19 cellular contexts compared by ENCODE assay signal in the genomic region with DNA sequence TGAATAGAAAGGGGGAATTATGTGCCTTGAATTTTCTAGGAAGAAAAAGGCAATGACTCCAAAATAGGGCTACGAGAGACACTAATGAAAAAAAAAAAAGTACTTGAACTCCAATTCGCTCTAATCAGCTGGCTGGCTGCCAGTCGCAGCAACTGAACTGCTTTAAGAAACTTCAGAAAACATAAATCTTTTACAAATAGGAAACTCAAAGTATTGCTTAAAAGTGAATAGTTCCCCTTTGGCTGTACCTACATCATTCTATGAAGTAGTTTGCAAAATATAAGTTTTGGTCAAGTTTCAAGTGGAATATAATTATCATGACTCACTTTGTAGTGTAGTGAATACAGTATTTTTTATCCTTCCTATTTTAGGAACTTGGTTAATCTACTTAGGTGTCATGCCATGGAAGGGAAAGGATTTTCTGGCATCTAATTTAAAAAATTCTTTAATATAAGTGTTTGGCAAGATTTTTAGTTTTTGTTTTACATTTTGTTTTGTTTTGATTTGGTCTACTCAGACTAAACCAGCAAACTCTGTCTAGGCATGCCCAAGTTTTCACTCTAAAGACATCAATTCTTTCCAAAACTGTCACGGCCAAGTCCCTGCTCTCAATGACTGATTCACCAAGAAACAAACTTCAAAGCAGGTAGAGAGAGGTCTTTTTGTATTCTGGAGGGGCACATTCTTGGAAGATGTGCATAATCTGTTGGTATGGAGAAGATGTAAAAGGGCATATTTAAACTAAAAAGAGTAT.
DNase-seq lines count a peak whose midpoint lies in the region; ATAC-seq, FAIRE-seq and TF ChIP-seq lines count a peak whose summit lies in the region.
"Had no signal": no experiment of that assay in that cellular context is flagged by ENCODE, and none has a peak within 500 bp of the region (broad histone marks: within the 10 kb centered on the region; RNA-seq: fewer than 3 reads in every experiment).

No MANE protein-coding gene starts in this region.

- H3K4me1 Mint-ChIP-seq in nephron (peaks cover 17% of the 10 kb centered on the region), Calu3 (ENCODE audit: low read depth, unreplicated experiment) (no peaks in the 10 kb centered on the region)
- no peaks in the 10 kb centered on the region for H3K4me1 Mint-ChIP-seq in activated naive CD8-positive, alpha-beta T cell treated with anti-CD3 and anti-CD28 coated beads, Interleukin-2, amount 50 U/mL, for 24 hours
- H3K4me1 Mint-ChIP-seq: IgD-negative memory B cell had no signal

- intact Hi-C loops in Calu3 (cut with micrococcal nuclease; ENCODE audit: unreplicated experiment): no loop called here

- H3K4me3 Mint-ChIP-seq in nephron (peak overlapping the region in 1 of 3 experiments; percentile 7), Calu3 (ENCODE audit: low read depth, unreplicated experiment) (no peak overlapping the region)
- no peak overlapping the region for H3K4me3 Mint-ChIP-seq in activated naive CD8-positive, alpha-beta T cell treated with anti-CD3 and anti-CD28 coated beads, Interleukin-2, amount 50 U/mL, for 24 hours
- H3K4me3 Mint-ChIP-seq: IgD-negative memory B cell had no signal

- H3K4me3 ChIP-seq in bronchial epithelial cell (ENCODE audit: low read depth, low read length): no peak overlapping the region
- H3K4me3 ChIP-seq: body of pancreas, gastroesophageal sphincter, PC-9, upper lobe of left lung had no signal

- H3K27me3 ChIP-seq in bronchial epithelial cell (ENCODE audit: control insufficient read depth, insufficient read depth, low read length): no peaks in the 10 kb centered on the region
- H3K27me3 ChIP-seq: body of pancreas, gastroesophageal sphincter, upper lobe of left lung had no signal

- TF ChIP-seq CTCF in bronchial epithelial cell (IDR thresholded peaks at IDR 0.05; ENCODE audit: insufficient read depth, low read length, severe bottlenecking) (no peak), nephron (IDR thresholded peaks at IDR 0.05; ENCODE audit: unreplicated experiment in 3 of 3) (no peak), Calu3 (IDR thresholded peaks at IDR 0.05; ENCODE audit: unreplicated experiment) (no peak)

- FAIRE-seq in bronchial epithelial cell (lab: Jason Lieb, UNC): no peak
- FAIRE-seq: G401.6, islet of Langerhans had no signal

- BruUV-seq in Calu3 (replicated peaks; lab: Mats Ljungman, UMichigan): no TSS peak

- no peak for ATAC-seq in activated naive CD8-positive, alpha-beta T cell treated with anti-CD3 and anti-CD28 coated beads, Interleukin-2, amount 50 U/mL, for 24 hours
- ATAC-seq: body of pancreas, gastroesophageal sphincter had no signal

- no peaks in the 10 kb centered on the region for H3K36me3 ChIP-seq in bronchial epithelial cell (ENCODE audit: control insufficient read depth, insufficient read depth, low read length)
- H3K36me3 ChIP-seq: gastroesophageal sphincter, upper lobe of left lung had no signal

- H3K27ac Mint-ChIP-seq in nephron (peak overlapping the region; percentile 31 to 44 (median 34)), Calu3 (ENCODE audit: unreplicated experiment) (no peak overlapping the region)
- no peak overlapping the region for H3K27ac Mint-ChIP-seq in activated naive CD8-positive, alpha-beta T cell treated with anti-CD3 and anti-CD28 coated beads, Interleukin-2, amount 50 U/mL, for 24 hours
- H3K27ac Mint-ChIP-seq: activated T-helper 2 cell treated with anti-CD3 and anti-CD28 coated beads, Interferon-gamma antibody, Interleukin-2, Interleukin-4, amounts not matched to agents 10 μg/mL and 5 μg/mL and 100 μg/mL, durations not matched to agents 14 hours and 24 hours and 36 hours; IgD-negative memory B cell had no signal

- H3K36me3 Mint-ChIP-seq in nephron (ENCODE audit: low read depth): no peaks in the 10 kb centered on the region
- H3K36me3 Mint-ChIP-seq in Calu3 (ENCODE audit: insufficient read depth, unreplicated experiment): no peaks in the 10 kb centered on the region
- H3K36me3 Mint-ChIP-seq in activated naive CD8-positive, alpha-beta T cell treated with anti-CD3 and anti-CD28 coated beads, Interleukin-2, amount 50 U/mL, for 24 hours (ENCODE audit: low read depth): no peaks in the 10 kb centered on the region
- H3K36me3 Mint-ChIP-seq: IgD-negative memory B cell had no signal

- peaks cover 4% of the 10 kb centered on the region for H3K27me3 Mint-ChIP-seq in nephron (ENCODE audit: low read depth)
- H3K27me3 Mint-ChIP-seq in Calu3 (ENCODE audit: unreplicated experiment): no peaks in the 10 kb centered on the region
- H3K27me3 Mint-ChIP-seq in activated naive CD8-positive, alpha-beta T cell treated with anti-CD3 and anti-CD28 coated beads, Interleukin-2, amount 50 U/mL, for 24 hours: no peaks in the 10 kb centered on the region
- H3K27me3 Mint-ChIP-seq: IgD-negative memory B cell had no signal

- DNase-seq in GM04504 (ENCODE audit: low read depth): peak; percentile 5
- peak; percentile 34 for DNase-seq in LHCN-M2 (ENCODE audit: low read depth)
- peak; percentile 37 for DNase-seq in bronchial epithelial cell (ENCODE audit: low read depth)
- DNase-seq in AG20443 (ENCODE audit: low spot score): no peak
- DNase-seq in Calu3: no peak
- DNase-seq in activated naive CD8-positive, alpha-beta T cell treated with anti-CD3 and anti-CD28 coated beads, Interleukin-2, amount 50 U/mL, for 24 hours: no peak
- DNase-seq: activated CD4-positive, alpha-beta T cell treated with anti-CD3 and anti-CD28 coated beads, Interleukin-2, amount 50 U/mL, for 4 hours; NCI-H1417 treated with DMSO at 0.1 percent for 48 hours; PC-9; stimulated activated CD4-positive, alpha-beta T cell treated with anti-CD3 and anti-CD28 coated beads, Interleukin-1b, Interleukin-23, amount 100 ng/mL, for 48 hours; stimulated activated CD8-positive, alpha-beta memory T cell treated with anti-CD3 and anti-CD28 coated beads, Interleukin-4, amount 100 ng/mL, for 48 hours had no signal

- CTCF ChIA-PET in Calu3 (lab: Charles Lee): no interaction called here

- H3K9me3 Mint-ChIP-seq in nephron (no peaks in the 10 kb centered on the region), Calu3 (ENCODE audit: low read depth, unreplicated experiment) (no peaks in the 10 kb centered on the region)
- no peaks in the 10 kb centered on the region for H3K9me3 Mint-ChIP-seq in activated naive CD8-positive, alpha-beta T cell treated with anti-CD3 and anti-CD28 coated beads, Interleukin-2, amount 50 U/mL, for 24 hours
- H3K9me3 Mint-ChIP-seq: activated T-helper 2 cell treated with anti-CD3 and anti-CD28 coated beads, Interferon-gamma antibody, Interleukin-2, Interleukin-4, amounts not matched to agents 10 μg/mL and 5 μg/mL and 100 μg/mL, durations not matched to agents 14 hours and 24 hours and 36 hours had no signal

Comparison
In these comparisons a context has a peak if more than half of its experiments do, and no peak if none do; other contexts are left out.
1. DNase-seq: peak in GM04504 (single experiment), LHCN-M2 (single experiment) and bronchial epithelial cell (single experiment); none in AG20443 (single experiment), Calu3 (single experiment) and activated naive CD8-positive, alpha-beta T cell treated with anti-CD3 and anti-CD28 coated beads, Interleukin-2, amount 50 U/mL, for 24 hours (single experiment).
2. H3K27ac Mint-ChIP-seq: peak in nephron (3 of 3); none in Calu3 (single experiment) and activated naive CD8-positive, alpha-beta T cell treated with anti-CD3 and anti-CD28 coated beads, Interleukin-2, amount 50 U/mL, for 24 hours (single experiment).